ENCODE assay signal across 8 cellular contexts in genomic region chr5:60844429-60844890, GRCh38. TPM values are rescaled to one million over a fixed set of nuclear protein-coding genes. Genes with fewer than 3 reads are reported as not detected.
DNase-seq lines count a peak whose midpoint lies in the region; ATAC-seq, FAIRE-seq and TF ChIP-seq lines count a peak whose summit lies in the region.

No MANE protein-coding gene starts in this region.

- peak overlapping the region; percentile 87 for H2AFZ ChIP-seq in K562 (ENCODE audit: low read depth, low read length)
- peak overlapping the region; percentile 47 for H2AFZ ChIP-seq in mesenchymal stem cell (ENCODE audit: low read depth, low read length)

- DNase-seq in BJ (ENCODE audit: low read depth): no peak
- no peak for DNase-seq in K562 (ENCODE audit: extremely low read depth in 1 of 4, low spot score in 3 of 4)
- peak; percentile 76 for DNase-seq in mesenchymal stem cell
- no peak for DNase-seq in uterus
- DNase-seq in erythroblast (lab: John Stamatoyannopoulos, UW): no peak
- DNase-seq in SW480 (ENCODE audit: low spot score): no peak
- DNase-seq in NCI-H2196 treated with DMSO at 0.1 percent for 48 hours (lab: John Stamatoyannopoulos, UW; ENCODE audit: unreplicated experiment): no peak

- no peak for FAIRE-seq in K562 (lab: Jason Lieb, UNC)

- peak overlapping the region; percentile 79 for H3K4me2 ChIP-seq in K562 (ENCODE audit: insufficient read depth, low read length)
- peak overlapping the region; percentile 94 for H3K4me2 ChIP-seq in mesenchymal stem cell (ENCODE audit: low read length, poor library complexity, severe bottlenecking)

- WGBS in K562 (ENCODE audit: insufficient coverage, low coverage, missing lambda C conversion rate): 5% methylated on average over 18 of the region's 20 CpGs
- WGBS in mesenchymal stem cell: under 1% methylated on average over 20 of the region's 20 CpGs

- H3K27me3 ChIP-seq in BJ (ENCODE audit: control insufficient read depth, insufficient read depth, low read length): peaks cover 19% of the 10 kb centered on the region
- H3K27me3 ChIP-seq in K562 (ENCODE audit: control insufficient read depth in 2 of 2, insufficient read depth in 2 of 2, low read length in 2 of 2): peaks cover 0 to 14% of the 10 kb centered on the region in 2 experiments; a peak in 3 of 5 replicates
- peaks cover 16 to 60% of the 10 kb centered on the region in 2 experiments for H3K27me3 ChIP-seq in mesenchymal stem cell (ENCODE audit: control insufficient read depth in 1 of 2, insufficient read depth in 1 of 2, low read length in 2 of 2)
- no peaks in the 10 kb centered on the region for H3K27me3 ChIP-seq in uterus

- H2BK120ac ChIP-seq in mesenchymal stem cell (ENCODE audit: low read depth, low read length): no peak overlapping the region

- H3K4ac ChIP-seq in mesenchymal stem cell (ENCODE audit: low read depth in 1 of 2, low read length in 2 of 2): no peak overlapping the region

- no peak overlapping the region for H3K18ac ChIP-seq in mesenchymal stem cell (ENCODE audit: low read depth in 1 of 2, low read length in 2 of 2)

- in situ Hi-C loops in K562 (cut with MboI): no loop called here

- no peak for TF ChIP-seq EP300 in K562 (IDR thresholded peaks at IDR 0.05; ENCODE audit: low read length)

- no peak overlapping the region for H3K14ac ChIP-seq in mesenchymal stem cell (ENCODE audit: low read length in 2 of 2)

- H3K23ac ChIP-seq in mesenchymal stem cell (ENCODE audit: low read length in 2 of 2): no peak overlapping the region

- H3K27ac ChIP-seq in K562 (ENCODE audit: extremely low read depth, low read depth, low read length) (no peak overlapping the region), mesenchymal stem cell (ENCODE audit: low read length, poor library complexity, severe bottlenecking) (no peak overlapping the region), uterus (no peak overlapping the region)

- H3K79me1 ChIP-seq in mesenchymal stem cell (replicated peaks; ENCODE audit: low read length, poor library complexity, severe bottlenecking): no peaks in the 10 kb centered on the region

- TF ChIP-seq CTCF in BJ (IDR thresholded peaks at IDR 0.05; ENCODE audit: insufficient read depth, low read depth, low read length) (no peak), K562 (IDR thresholded peaks at IDR 0.05 in 2 of 3, conservative IDR thresholded peaks at IDR 0.05 in 1 of 3; ENCODE audit: insufficient read depth in 2 of 3, low read depth in 1 of 3, low read length in 3 of 3) (no peak), uterus (IDR thresholded peaks at IDR 0.05) (no peak)

- peak overlapping the region; percentile 51 for H3K4me3 ChIP-seq in BJ (ENCODE audit: low read depth, low read length)
- H3K4me3 ChIP-seq in K562: peak overlapping the region; percentile 68
- peak overlapping the region; percentile 73 to 77 for H3K4me3 ChIP-seq in mesenchymal stem cell (ENCODE audit: insufficient read depth in 1 of 2, low read depth in 1 of 2, low read length in 2 of 2)
- peak overlapping the region; percentile 38 to 46 for H3K4me3 ChIP-seq in uterus

- H2BK15ac ChIP-seq in mesenchymal stem cell (ENCODE audit: low read depth, poor library complexity, severe bottlenecking): no peak overlapping the region

- CTCF ChIA-PET in BJ (lab: Yijun Ruan, JAX): interaction anchor here (0.5 to 1.2 kb wide), 4 partner anchors 9 to 1352 kb away, joined by 3 to 4 read pairs (median 3); no protein-coding TSS in a partner anchor
- CTCF ChIA-PET in K562 (lab: Yijun Ruan, JAX; ENCODE audit: low intra/inter-chr PET ratio): no interaction called here

- no peaks in the 10 kb centered on the region for H3K9me1 ChIP-seq in K562 (ENCODE audit: control insufficient read depth, insufficient read depth, low read length)

- H2BK12ac ChIP-seq in mesenchymal stem cell (ENCODE audit: low read length in 2 of 2): no peak overlapping the region

- peaks cover 6% of the 10 kb centered on the region; the same call in 1 of the 3 replicates for H3K79me2 ChIP-seq in K562 (ENCODE audit: control insufficient read depth, insufficient read depth, low read length)

- BruUV-seq in K562 (replicated peaks; lab: Mats Ljungman, UMichigan): no TSS peak

- no peak for TF ChIP-seq POLR2A in K562 (conservative IDR thresholded peaks at IDR 0.05)
- no peak for TF ChIP-seq POLR2A in uterus (IDR thresholded peaks at IDR 0.05)
- TF ChIP-seq POLR2A in erythroblast (IDR thresholded peaks at IDR 0.05; ENCODE audit: low read length): no peak

- no peak overlapping the region for H2AK5ac ChIP-seq in mesenchymal stem cell (ENCODE audit: low read length, severe bottlenecking)

- H4K20me1 ChIP-seq in K562 (replicated peaks; ENCODE audit: control insufficient read depth, insufficient read depth, low read length): no peaks in the 10 kb centered on the region

- intact Hi-C loops in K562 (cut with micrococcal nuclease) (loop anchor here (5.0 to 10.0 kb wide), 3 partner anchors 142 to 320 kb away; partner anchors contain the start of genes DEPDC1B and SMIM15), uterus (cut with DNase I; ENCODE audit: low total_unique reads) (no loop called here)

- H3K4me1 ChIP-seq in K562 (replicated peaks in 1 of 2; ENCODE audit: control insufficient read depth in 2 of 2, insufficient read depth in 2 of 2, low read length in 2 of 2): peaks cover 5 to 14% of the 10 kb centered on the region in 2 experiments; a peak in 4 of 5 replicates
- H3K4me1 ChIP-seq in mesenchymal stem cell (ENCODE audit: control insufficient read depth, insufficient read depth, low read depth, low read length): peaks cover 8% of the 10 kb centered on the region
- peaks cover 0 to 8% of the 10 kb centered on the region in 2 donors for H3K4me1 ChIP-seq in uterus

- ATAC-seq in HG02884 (IDR thresholded peaks at IDR 0.05; ENCODE audit: unreplicated experiment) (peak; percentile 1), K562 (no peak)

- H4K91ac ChIP-seq in mesenchymal stem cell (ENCODE audit: low read length): no peak overlapping the region

- H3K36me3 ChIP-seq in BJ (ENCODE audit: control insufficient read depth, insufficient read depth, low read length) (no peaks in the 10 kb centered on the region), K562 (ENCODE audit: control insufficient read depth, insufficient read depth, low read length) (no peaks in the 10 kb centered on the region), mesenchymal stem cell (ENCODE audit: control insufficient read depth in 1 of 2, insufficient read depth in 2 of 2, low read depth in 1 of 2, low read length in 2 of 2) (no peaks in the 10 kb centered on the region), uterus (no peaks in the 10 kb centered on the region)

- TF ChIP-seq RAD21 in K562 (CRISPR knock-in tag; conservative IDR thresholded peaks at IDR 0.05 in 1 of 2, IDR thresholded peaks at IDR 0.05 in 1 of 2): no peak

- H3K9ac ChIP-seq in K562 (ENCODE audit: insufficient read depth in 1 of 2, low read depth in 2 of 2, low read length in 2 of 2) (peak overlapping the region; percentile 56 to 77), mesenchymal stem cell (ENCODE audit: low read length) (peak overlapping the region; percentile 58)

- no peak overlapping the region for H2BK5ac ChIP-seq in mesenchymal stem cell (ENCODE audit: low read depth, low read length, poor library complexity, severe bottlenecking)

- H4K8ac ChIP-seq in mesenchymal stem cell (ENCODE audit: low read length): no peak overlapping the region

- POLR2A ChIA-PET in BJ (lab: Charles Lee) (no interaction called here), K562 (lab: Yijun Ruan, JAX) (interaction anchor here (0.6 to 1.6 kb wide), 4 partner anchors 8 to 1885 kb away, joined by 3 to 7 read pairs (median 3); no protein-coding TSS in a partner anchor)

- H3K9me3 ChIP-seq in K562 (replicated peaks; ENCODE audit: control insufficient read depth, insufficient read depth, low read depth, low read length) (no peaks in the 10 kb centered on the region), mesenchymal stem cell (ENCODE audit: control insufficient read depth, low read length) (no peaks in the 10 kb centered on the region), uterus (no peaks in the 10 kb centered on the region)

TF ChIP-seq in K562, 482 proteins besides CTCF, POLR2A, EP300 and RAD21 (continues in another document):
- peak; percentile 88 for TF ChIP-seq FOSL1 (tag; conservative IDR thresholded peaks at IDR 0.05)
- no peak for TF ChIP-seq HCFC1 (IDR thresholded peaks at IDR 0.05; ENCODE audit: low read depth, low read length)
- peak; percentile 62; the same call in 1 of the 2 replicates for TF ChIP-seq JUN (IDR thresholded peaks at IDR 0.05; ENCODE audit: borderline replicate concordance, low read depth, low read length)
- no peak for TF ChIP-seq JUN (CRISPR knock-in tag; IDR thresholded peaks at IDR 0.05; ENCODE audit: borderline replicate concordance)
- 0 out of 2 replicates have a peak, but pooled peaks have one; percentile 57 for TF ChIP-seq CREB1 (IDR thresholded peaks at IDR 0.05)
- TF ChIP-seq CREB1 (CRISPR knock-in tag; IDR thresholded peaks at IDR 0.05): peak; percentile 80
- TF ChIP-seq SMAD4 (CRISPR knock-in tag; conservative IDR thresholded peaks at IDR 0.05): 0 out of 2 replicates have a peak, but pooled peaks have one; percentile 17
- TF ChIP-seq NR2C2 (CRISPR knock-in tag; IDR thresholded peaks at IDR 0.05): no peak
- peak; percentile 62 for TF ChIP-seq NR2C2 (tag; IDR thresholded peaks at IDR 0.05)

RNA-seq across cellular contexts. Expression of gene ELOVL7, which starts 0.4 kb away (rescaled TPM):
- polyA plus RNA-seq in BJ (2011; rRNA removed): 0.02 and 0.05 TPM in 2 replicates
- not detected in 2 replicates for polyA minus RNA-seq in BJ (2011; rRNA and poly(A)+ RNA removed)
- total RNA-seq in K562 (2011; cell fraction: chromatin; rRNA removed; ENCODE audit: low replicate concordance): 3.7 and 5.9 TPM in 2 replicates
- 1.3 and 3.4 TPM in 2 replicates for total RNA-seq in K562 (2011; cell fraction: nucleolus; rRNA removed)
- 4.6 and 7.0 TPM in 2 replicates for total RNA-seq in K562 (2011; cell fraction: nucleoplasm; rRNA removed)
- total RNA-seq in K562 (2014; rRNA removed): 4.5 and 5.8 TPM in 2 replicates
- total RNA-seq in K562 (2014; rRNA removed; fragmentation: Illumina TruSeq; extraction: Trizol): 12.3 and 15.0 TPM in 2 replicates
- 6.7 and 8.2 TPM in 2 replicates for total RNA-seq in K562 (2015; rRNA removed; fragmentation: Illumina TruSeq; extraction: Trizol)
- total RNA-seq in K562 (2021): 9.4 and 11.6 TPM in 2 replicates
- 6.7 and 26.7 TPM in 2 replicates for polyA plus RNA-seq in K562 (2011; rRNA removed)
- polyA plus RNA-seq in K562 (2011; cell fraction: cytosol; rRNA removed): 1.6 and 15.0 TPM in 2 replicates
- 2.0 and 14.5 TPM in 2 replicates for polyA plus RNA-seq in K562 (2011; cell fraction: nucleus; rRNA removed)
- polyA plus RNA-seq in K562 (2012): 6.4 and 13.8 TPM in 2 replicates
- 11.3 and 11.4 TPM in 2 replicates for polyA plus RNA-seq in K562 (2014; fragmentation: Illumina TruSeq; extraction: Trizol)
- polyA plus RNA-seq in K562 (2014; fragmentation: Nextera tagmentation; extraction: Ambion mirVana): 1 to 10 TPM; 4.6 to 5.6 TPM
- 6.9 and 8.9 TPM in 2 replicates for polyA plus RNA-seq in K562 (2014; rRNA removed)
- polyA minus RNA-seq in K562 (2011; rRNA and poly(A)+ RNA removed): 6.7 and 30.9 TPM in 2 replicates
- 4.1 and 12.1 TPM in 2 replicates for polyA minus RNA-seq in K562 (2011; cell fraction: cytosol; rRNA and poly(A)+ RNA removed)
- 0.81 and 6.9 TPM in 2 replicates for polyA minus RNA-seq in K562 (2011; cell fraction: nucleus; rRNA and poly(A)+ RNA removed)
- polyA plus RNA-seq in mesenchymal stem cell (2013, experiment 1 of 2): 0.03 TPM
- 0.03 TPM for polyA plus RNA-seq in mesenchymal stem cell (2013, experiment 2 of 2)
- total RNA-seq in uterus: 1 to 10 TPM; 1.3 to 8.2 (median 2.9) TPM
